11 cellular contexts compared by ENCODE assay signal in genomic region chrX:13732246-13733067, GRCh38. TPM values are rescaled to one million over a fixed set of nuclear protein-coding genes. Genes with fewer than 3 reads are reported as not detected.
A peak's percentile ranks its signal among the peaks of the same experiment; 100 is the strongest.
DNase-seq lines count a peak whose midpoint lies in the region; ATAC-seq, FAIRE-seq and TF ChIP-seq lines count a peak whose summit lies in the region.
"Had no signal": no experiment of that assay in that cellular context is flagged by ENCODE, and none has a peak within 500 bp of the region (broad histone marks: within the 10 kb centered on the region; RNA-seq: fewer than 3 reads in every experiment).

No MANE protein-coding gene starts in this region.

- ATAC-seq in A549, result no peak
- no peak for ATAC-seq in HG03378 (IDR thresholded peaks at IDR 0.05; ENCODE audit: unreplicated experiment)
- ATAC-seq: Right ventricle myocardium inferior had no signal

- no peak overlapping the region for H3K27ac Mint-ChIP-seq in activated T-helper 2 cell treated with anti-CD3 and anti-CD28 coated beads, Interferon-gamma antibody, Interleukin-2, Interleukin-4, amounts not matched to agents 10 μg/mL and 5 μg/mL and 100 μg/mL, durations not matched to agents 14 hours and 24 hours and 36 hours

- peaks cover 42% of the 10 kb centered on the region for H3K4me1 Mint-ChIP-seq in activated T-helper 2 cell treated with anti-CD3 and anti-CD28 coated beads, Interferon-gamma antibody, Interleukin-2, Interleukin-4, amounts not matched to agents 10 μg/mL and 5 μg/mL and 100 μg/mL, durations not matched to agents 14 hours and 24 hours and 36 hours (ENCODE audit: low read depth)

- no peak for TF ChIP-seq CTCF in A549 (IDR thresholded peaks at IDR 0.05)
- no peak for TF ChIP-seq CTCF in GM12865 (IDR thresholded peaks at IDR 0.05; ENCODE audit: insufficient read depth, low read depth, low read length, missing control alignments)
- no peak for TF ChIP-seq CTCF in GM13977 (IDR thresholded peaks at IDR 0.05; ENCODE audit: extremely low read depth, insufficient read depth, missing control alignments)

- DNase-seq in A549 (ENCODE audit: low read depth in 1 of 2, low spot score in 1 of 2) (no peak), GM12865 (ENCODE audit: low read depth) (no peak), kidney glomerular epithelial cell (lab: John Stamatoyannopoulos, UW) (peak; percentile 20), GM13977 (ENCODE audit: low spot score) (no peak), NOMO-1 treated with dmso at 0.1 percent for 144 hours (lab: John Stamatoyannopoulos, UW; ENCODE audit: unreplicated experiment) (no peak), cerebellar nuclear complex (lab: John Stamatoyannopoulos, UW) (no peak)
- DNase-seq in activated T-helper 2 cell treated with anti-CD3 and anti-CD28 coated beads, Interferon-gamma antibody, Interleukin-2, Interleukin-4, amounts not matched to agents 10 μg/mL and 5 μg/mL and 100 μg/mL, durations not matched to agents 14 hours and 24 hours and 36 hours (ENCODE audit: low spot score), result no peak
- DNase-seq: NCI-H2029 had no signal

- H3K4me3 Mint-ChIP-seq in activated T-helper 2 cell treated with anti-CD3 and anti-CD28 coated beads, Interferon-gamma antibody, Interleukin-2, Interleukin-4, amounts not matched to agents 10 μg/mL and 5 μg/mL and 100 μg/mL, durations not matched to agents 14 hours and 24 hours and 36 hours (ENCODE audit: low read depth), result peak overlapping the region; percentile 37

- H3K9me3 Mint-ChIP-seq in activated T-helper 2 cell treated with anti-CD3 and anti-CD28 coated beads, Interferon-gamma antibody, Interleukin-2, Interleukin-4, amounts not matched to agents 10 μg/mL and 5 μg/mL and 100 μg/mL, durations not matched to agents 14 hours and 24 hours and 36 hours, result peaks cover 2% of the 10 kb centered on the region

- H3K27me3 Mint-ChIP-seq in activated T-helper 2 cell treated with anti-CD3 and anti-CD28 coated beads, Interferon-gamma antibody, Interleukin-2, Interleukin-4, amounts not matched to agents 10 μg/mL and 5 μg/mL and 100 μg/mL, durations not matched to agents 14 hours and 24 hours and 36 hours (ENCODE audit: low read depth), result no peaks in the 10 kb centered on the region

- H3K4me2 ChIP-seq in A549, result peak overlapping the region; percentile 94

- TF ChIP-seq POLR2A in A549 (IDR thresholded peaks at IDR 0.05; ENCODE audit: low read length), result no peak

- no peaks in the 10 kb centered on the region for H3K9me3 ChIP-seq in A549

- POLR2A ChIA-PET in A549 (lab: Yijun Ruan, JAX), result no interaction called here

- intact Hi-C loops in activated T-helper 2 cell treated with anti-CD3 and anti-CD28 coated beads, Interferon-gamma antibody, Interleukin-2, Interleukin-4, amounts not matched to agents 10 μg/mL and 5 μg/mL and 100 μg/mL, durations not matched to agents 14 hours and 24 hours and 36 hours (cut with micrococcal nuclease), result loop anchor here (10.0 kb wide), 1 partner anchor 778 kb away; no protein-coding TSS in a partner anchor

- H3K36me3 Mint-ChIP-seq in activated T-helper 2 cell treated with anti-CD3 and anti-CD28 coated beads, Interferon-gamma antibody, Interleukin-2, Interleukin-4, amounts not matched to agents 10 μg/mL and 5 μg/mL and 100 μg/mL, durations not matched to agents 14 hours and 24 hours and 36 hours (ENCODE audit: low read depth), result peaks cover 64% of the 10 kb centered on the region

- H3K27ac ChIP-seq in A549, result no peak overlapping the region
- H3K27ac ChIP-seq: HL-60 had no signal

- TF ChIP-seq EP300 in A549 (IDR thresholded peaks at IDR 0.05), result no peak

- in situ Hi-C loops in GM13977 (cut with MboI; ENCODE audit: low pct_unique_long_range_greater_than_20kb, low sequenced_read_pairs, unreplicated experiment), result no loop called here

- TF ChIP-seq RAD21 in A549 (conservative IDR thresholded peaks at IDR 0.05 in 1 of 2, IDR thresholded peaks at IDR 0.05 in 1 of 2), result no peak

- CTCF ChIA-PET in A549 (lab: Yijun Ruan, JAX), result no interaction called here

- FAIRE-seq in A549 (lab: Jason Lieb, UNC), result no peak

- H3K4me3 ChIP-seq in A549 (no peak overlapping the region), GM12865 (ENCODE audit: low read depth, low read length) (peak overlapping the region; percentile 70)

- WGBS in A549 (ENCODE audit: missing lambda C conversion rate), result 83% methylated on average over 7 of the region's 7 CpGs

- peaks cover 18% of the 10 kb centered on the region; the same call in 2 of the 3 replicates for H3K4me1 ChIP-seq in A549

TF ChIP-seq in A549, 52 proteins besides CTCF, POLR2A, EP300 and RAD21:
- TF ChIP-seq EHF (CRISPR knock-in tag; IDR thresholded peaks at IDR 0.05) (no peak), NFE2L2 (conservative IDR thresholded peaks at IDR 0.05; ENCODE audit: low read length) (no peak)

RNA-seq across cellular contexts. Expression of gene TRAPPC2, which starts 2.0 kb away (rescaled TPM):
- 11.6 and 12.2 TPM in 2 replicates for polyA plus RNA-seq in A549 (2011; rRNA removed)
- polyA plus RNA-seq in A549 (2012; cell fraction: cytosol; rRNA removed), result 4.6 and 5.7 TPM in 2 replicates
- 4.7 and 10.6 TPM in 2 replicates for polyA plus RNA-seq in A549 (2012; cell fraction: nucleus; rRNA removed)
- polyA plus RNA-seq in A549 (2017; fragmentation: RNase III; extraction: RNeasy Plus Mini Kit Qiagen cat#74134 plus additional on column Dnase treatment), result 10.8 to 11.9 TPM (median 11.6 TPM) in 3 replicates
- 8.5 and 8.8 TPM in 2 replicates for polyA minus RNA-seq in A549 (2011; rRNA and poly(A)+ RNA removed)
- 14.7 and 15.2 TPM in 2 replicates for total RNA-seq in activated T-helper 2 cell treated with anti-CD3 and anti-CD28 coated beads, Interferon-gamma antibody, Interleukin-2, Interleukin-4, amounts not matched to agents 10 μg/mL and 5 μg/mL and 100 μg/mL, durations not matched to agents 14 hours and 24 hours and 36 hours

RNA-seq across cellular contexts. Expression of gene OFD1, which starts 2.1 kb away (rescaled TPM):
- polyA plus RNA-seq in A549 (2011; rRNA removed) (18.2 and 24.9 TPM in 2 replicates), A549 (2017; fragmentation: RNase III; extraction: RNeasy Plus Mini Kit Qiagen cat#74134 plus additional on column Dnase treatment) (13.0 to 14.8 TPM (median 14.4 TPM) in 3 replicates)
- polyA plus RNA-seq in A549 (2012; cell fraction: cytosol; rRNA removed), result 4.6 and 4.9 TPM in 2 replicates
- 15.5 and 18.3 TPM in 2 replicates for polyA plus RNA-seq in A549 (2012; cell fraction: nucleus; rRNA removed)
- 9.5 and 13.5 TPM in 2 replicates for polyA minus RNA-seq in A549 (2011; rRNA and poly(A)+ RNA removed)
- 21.0 and 23.4 TPM in 2 replicates for total RNA-seq in activated T-helper 2 cell treated with anti-CD3 and anti-CD28 coated beads, Interferon-gamma antibody, Interleukin-2, Interleukin-4, amounts not matched to agents 10 μg/mL and 5 μg/mL and 100 μg/mL, durations not matched to agents 14 hours and 24 hours and 36 hours

RNA-seq across cellular contexts. Expression of gene RAB9A, which starts 43.5 kb away (rescaled TPM):
- polyA plus RNA-seq in A549 (2011; rRNA removed), result 26.7 and 39.0 TPM in 2 replicates
- polyA plus RNA-seq in A549 (2012; cell fraction: cytosol; rRNA removed), result 11.4 and 14.7 TPM in 2 replicates
- polyA plus RNA-seq in A549 (2012; cell fraction: nucleus; rRNA removed), result 5.0 and 7.0 TPM in 2 replicates
- polyA plus RNA-seq in A549 (2017; fragmentation: RNase III; extraction: RNeasy Plus Mini Kit Qiagen cat#74134 plus additional on column Dnase treatment), result 26.0 to 26.8 TPM (median 26.8 TPM) in 3 replicates
- polyA minus RNA-seq in A549 (2011; rRNA and poly(A)+ RNA removed), result 7.5 and 7.8 TPM in 2 replicates
- 13.0 and 14.6 TPM in 2 replicates for total RNA-seq in activated T-helper 2 cell treated with anti-CD3 and anti-CD28 coated beads, Interferon-gamma antibody, Interleukin-2, Interleukin-4, amounts not matched to agents 10 μg/mL and 5 μg/mL and 100 μg/mL, durations not matched to agents 14 hours and 24 hours and 36 hours
